In genomic region chr1:158113759-158114127, GRCh38 we compare ENCODE assay signal across 8 cellular contexts.
DNase-seq lines count a peak whose midpoint lies in the region; ATAC-seq and TF ChIP-seq lines count a peak whose summit lies in the region.

No MANE protein-coding gene starts in this region.

- H3K36me3 Mint-ChIP-seq in activated CD4-positive, alpha-beta T cell treated with anti-CD3 and anti-CD28 coated beads, Interleukin-2, amount 10 ng/mL, durations not matched to agents 24 days and 14 days (ENCODE audit: low read depth): no peaks in the 10 kb centered on the region
- H3K36me3 Mint-ChIP-seq in activated naive CD8-positive, alpha-beta T cell treated with anti-CD3 and anti-CD28 coated beads, Interleukin-2, amount 50 U/mL, for 24 hours (ENCODE audit: low read depth): no peaks in the 10 kb centered on the region

- H3K27me3 Mint-ChIP-seq in activated CD4-positive, alpha-beta T cell treated with anti-CD3 and anti-CD28 coated beads, Interleukin-2, amount 10 ng/mL, durations not matched to agents 24 days and 14 days: peaks cover 56% of the 10 kb centered on the region
- H3K27me3 Mint-ChIP-seq in activated naive CD8-positive, alpha-beta T cell treated with anti-CD3 and anti-CD28 coated beads, Interleukin-2, amount 50 U/mL, for 24 hours: peaks cover 60% of the 10 kb centered on the region

- no peak for DNase-seq in activated CD4-positive, alpha-beta T cell treated with anti-CD3 and anti-CD28 coated beads, Interleukin-2, amount 10 ng/mL, durations not matched to agents 24 days and 14 days
- no peak for DNase-seq in activated CD4-positive, alpha-beta T cell treated with anti-CD3 and anti-CD28 coated beads for 48 hours
- DNase-seq in activated naive CD8-positive, alpha-beta T cell treated with anti-CD3 and anti-CD28 coated beads, Interleukin-2, amount 50 U/mL, for 24 hours: no peak
- DNase-seq in right lobe of liver: no peak
- no peak for DNase-seq in HEK293T (ENCODE audit: extremely low spot score)
- DNase-seq in GM13976 (ENCODE audit: low spot score): no peak

- no peaks in the 10 kb centered on the region for H3K27me3 ChIP-seq in right lobe of liver
- H3K27me3 ChIP-seq in subcutaneous abdominal adipose tissue (ENCODE audit: control insufficient read depth in 5 of 5, insufficient read depth in 4 of 5, low read length in 5 of 5): peaks cover 5 to 17% (median 7%) of the 10 kb centered on the region in 5 donors

- no peak overlapping the region for H3K27ac ChIP-seq in right lobe of liver
- no peak overlapping the region for H3K27ac ChIP-seq in subcutaneous abdominal adipose tissue (ENCODE audit: low read depth, low read length)

- peaks cover 0 to 4% (median 0%) of the 10 kb centered on the region in 4 donors for H3K4me1 ChIP-seq in right lobe of liver
- H3K4me1 ChIP-seq in subcutaneous abdominal adipose tissue (ENCODE audit: control insufficient read depth in 5 of 5, insufficient read depth in 5 of 5, low read length in 5 of 5): peaks cover 0 to 20% (median 17%) of the 10 kb centered on the region in 5 donors

- intact Hi-C loops in activated CD4-positive, alpha-beta T cell treated with anti-CD3 and anti-CD28 coated beads, Interleukin-2, amount 10 ng/mL, durations not matched to agents 24 days and 14 days (cut with micrococcal nuclease): no loop called here
- intact Hi-C loops in right lobe of liver (cut with DNase I): loop anchor here in 1 of 2 donors (10.0 kb wide), 2 partner anchors 119 to 149 kb away; partner anchors contain the start of gene KIRREL1

- H3K9me3 ChIP-seq in right lobe of liver: no peaks in the 10 kb centered on the region
- H3K9me3 ChIP-seq in subcutaneous abdominal adipose tissue (ENCODE audit: control insufficient read depth in 5 of 5, low read length in 5 of 5): no peaks in the 10 kb centered on the region

- H3K4me3 Mint-ChIP-seq in activated CD4-positive, alpha-beta T cell treated with anti-CD3 and anti-CD28 coated beads, Interleukin-2, amount 10 ng/mL, durations not matched to agents 24 days and 14 days: peak overlapping the region; percentile 66
- peak overlapping the region; percentile 75 for H3K4me3 Mint-ChIP-seq in activated naive CD8-positive, alpha-beta T cell treated with anti-CD3 and anti-CD28 coated beads, Interleukin-2, amount 50 U/mL, for 24 hours

- H3K4me3 ChIP-seq in right lobe of liver (peak overlapping the region; percentile 23 to 38 (median 31)), subcutaneous abdominal adipose tissue (ENCODE audit: low read depth in 1 of 5, low read length in 5 of 5) (peak overlapping the region in 4 of 5 donors; percentile 51 to 64 (median 58))

- H3K27ac Mint-ChIP-seq in activated CD4-positive, alpha-beta T cell treated with anti-CD3 and anti-CD28 coated beads, Interleukin-2, amount 10 ng/mL, durations not matched to agents 24 days and 14 days: no peak overlapping the region
- H3K27ac Mint-ChIP-seq in activated naive CD8-positive, alpha-beta T cell treated with anti-CD3 and anti-CD28 coated beads, Interleukin-2, amount 50 U/mL, for 24 hours: peak overlapping the region; percentile 15

- H3K4me1 Mint-ChIP-seq in activated CD4-positive, alpha-beta T cell treated with anti-CD3 and anti-CD28 coated beads, Interleukin-2, amount 10 ng/mL, durations not matched to agents 24 days and 14 days: peaks cover 15% of the 10 kb centered on the region
- H3K4me1 Mint-ChIP-seq in activated naive CD8-positive, alpha-beta T cell treated with anti-CD3 and anti-CD28 coated beads, Interleukin-2, amount 50 U/mL, for 24 hours: peaks cover 24% of the 10 kb centered on the region

- WGBS in right lobe of liver (ENCODE audit: insufficient coverage, low coverage, low lambda C conversion rate, missing lambda C conversion rate): 32% methylated on average over 7 of the region's 8 CpGs

- no peak for TF ChIP-seq CTCF in right lobe of liver (IDR thresholded peaks at IDR 0.05)
- no peak for TF ChIP-seq CTCF in GM13976 (IDR thresholded peaks at IDR 0.05; ENCODE audit: borderline replicate concordance, control extremely low read depth, extremely low read depth, insufficient read depth, missing control alignments)

- POLR2A ChIA-PET in HEK293T (lab: Yijun Ruan, JAX): interaction anchor here (0.7 to 1.0 kb wide), 2 partner anchors 10 to 146 kb away, joined by 3 to 5 read pairs; no protein-coding TSS in a partner anchor

- CTCF ChIA-PET in HEK293T (lab: Yijun Ruan, JAX): interaction anchor here (0.6 to 3.0 kb wide), 10 partner anchors 10 to 151 kb away, joined by 3 to 13 read pairs (median 4); no protein-coding TSS in a partner anchor

- H3K9ac ChIP-seq in subcutaneous abdominal adipose tissue (ENCODE audit: low read length in 5 of 5): no peak overlapping the region

- TF ChIP-seq POLR2A in right lobe of liver (IDR thresholded peaks at IDR 0.05): no peak

- H3K36me3 ChIP-seq in right lobe of liver: no peaks in the 10 kb centered on the region
- no peaks in the 10 kb centered on the region for H3K36me3 ChIP-seq in subcutaneous abdominal adipose tissue (ENCODE audit: control insufficient read depth in 5 of 5, insufficient read depth in 5 of 5, low read length in 5 of 5)

- peaks cover 4% of the 10 kb centered on the region for H3K9me3 Mint-ChIP-seq in activated CD4-positive, alpha-beta T cell treated with anti-CD3 and anti-CD28 coated beads, Interleukin-2, amount 10 ng/mL, durations not matched to agents 24 days and 14 days
- H3K9me3 Mint-ChIP-seq in activated naive CD8-positive, alpha-beta T cell treated with anti-CD3 and anti-CD28 coated beads, Interleukin-2, amount 50 U/mL, for 24 hours: no peaks in the 10 kb centered on the region

- in situ Hi-C loops in GM13976 (cut with MboI; ENCODE audit: low sequenced_read_pairs, unreplicated experiment): no loop called here

- no peak for ATAC-seq in activated naive CD8-positive, alpha-beta T cell treated with anti-CD3 and anti-CD28 coated beads, Interleukin-2, amount 50 U/mL, for 24 hours
- ATAC-seq in right lobe of liver: no peak
- ATAC-seq in HG02970 (IDR thresholded peaks at IDR 0.05; ENCODE audit: low FRiP score, unreplicated experiment): no peak

TF ChIP-seq in HEK293T, 16 proteins besides CTCF, POLR2A, EP300 and RAD21:
- no peak for TF ChIP-seq PKNOX1 (IDR thresholded peaks at IDR 0.05)
- TF ChIP-seq ARNT (IDR thresholded peaks at IDR 0.05): no peak
- TF ChIP-seq FOXK2 (IDR thresholded peaks at IDR 0.05): no peak
- no peak for TF ChIP-seq SUZ12 (IDR thresholded peaks at IDR 0.05)
- no peak for TF ChIP-seq TARDBP (IDR thresholded peaks at IDR 0.05)
- TF ChIP-seq LEF1 (IDR thresholded peaks at IDR 0.05; ENCODE audit: borderline replicate concordance): no peak
